In genomic region chr9:69180200-69180599, GRCh38 we compare ENCODE assay signal across 14 cellular contexts. TPM values are rescaled to one million over a fixed set of nuclear protein-coding genes. Genes with fewer than 3 reads are reported as not detected.
DNase-seq lines count a peak whose midpoint lies in the region; ATAC-seq, FAIRE-seq and TF ChIP-seq lines count a peak whose summit lies in the region.
"Had no signal": no experiment of that assay in that cellular context is flagged by ENCODE, and none has a peak within 500 bp of the region (broad histone marks: within the 10 kb centered on the region; RNA-seq: fewer than 3 reads in every experiment).

No MANE protein-coding gene starts in this region.

- H3K27me3 Mint-ChIP-seq in progenitor cell of endocrine pancreas (no peaks in the 10 kb centered on the region), neural progenitor cell (ENCODE audit: insufficient read depth, low read depth) (peaks cover 9% of the 10 kb centered on the region)

- POLR2A ChIA-PET in AG04450 (lab: Yijun Ruan, JAX) (interaction anchor here (0.6 to 0.8 kb wide), 2 partner anchors 18 to 125 kb away, joined by 6 read pairs; no protein-coding TSS in a partner anchor), Panc1 (lab: Charles Lee) (no interaction called here), endothelial cell of umbilical vein (lab: Charles Lee) (interaction anchor here (0.8 to 1.2 kb wide), 3 partner anchors 8 to 58 kb away, joined by 3 to 4 read pairs (median 3); no protein-coding TSS in a partner anchor)

- dilution Hi-C loops in endothelial cell of umbilical vein (cut with MboI; ENCODE audit: extremely low pct_ligation_motif_present, low sequenced_read_pairs): loop anchor here (10.0 kb wide), 1 partner anchor 115 kb away; no protein-coding TSS in a partner anchor

- H3K36me3 Mint-ChIP-seq in progenitor cell of endocrine pancreas (ENCODE audit: insufficient read depth): peaks cover 3% of the 10 kb centered on the region
- H3K36me3 Mint-ChIP-seq in neural progenitor cell: no peaks in the 10 kb centered on the region
- H3K36me3 Mint-ChIP-seq: CD8-positive, alpha-beta T cell; naive B cell had no signal

- intact Hi-C loops in Panc1 (cut with micrococcal nuclease; ENCODE audit: unreplicated experiment) (no loop called here), endothelial cell of umbilical vein (cut with micrococcal nuclease) (loop anchor here (1.0 kb wide), 4 partner anchors 9 to 83 kb away; no protein-coding TSS in a partner anchor), sciatic nerve (cut with DNase I) (no loop called here)

- H4K20me1 ChIP-seq in endothelial cell of umbilical vein (replicated peaks; ENCODE audit: control insufficient read depth, extremely low read depth, insufficient read depth, low read length): no peaks in the 10 kb centered on the region
- no peaks in the 10 kb centered on the region for H4K20me1 ChIP-seq in neural progenitor cell (ENCODE audit: low read depth)

- TF ChIP-seq POLR2A in endothelial cell of umbilical vein (IDR thresholded peaks at IDR 0.05; ENCODE audit: low read depth, low read length): no peak

- H3K9me3 Mint-ChIP-seq in progenitor cell of endocrine pancreas (ENCODE audit: low read depth): no peaks in the 10 kb centered on the region
- H3K9me3 Mint-ChIP-seq in neural progenitor cell: no peaks in the 10 kb centered on the region
- H3K9me3 Mint-ChIP-seq: CD8-positive, alpha-beta T cell; naive B cell; stimulated activated naive CD8-positive, alpha-beta T cell treated with anti-CD3 and anti-CD28 coated beads, Interleukin-15, Interleukin-2, amounts not matched to agents 100 ng/mL and 50 ng/mL, for 24 hours had no signal

- FAIRE-seq in endothelial cell of umbilical vein (lab: Jason Lieb, UNC): no peak

- no TSS peak for BruUV-seq in Panc1 (replicated peaks; lab: Mats Ljungman, UMichigan)
- BruUV-seq in endothelial cell of umbilical vein (replicated peaks; lab: Mats Ljungman, UMichigan): TSS peak; percentile 83

- peaks cover 69% of the 10 kb centered on the region for H3K4me1 Mint-ChIP-seq in progenitor cell of endocrine pancreas (ENCODE audit: low read depth)
- H3K4me1 Mint-ChIP-seq in neural progenitor cell: peaks cover 4% of the 10 kb centered on the region

- H3K9ac ChIP-seq in endothelial cell of umbilical vein (replicated peaks; ENCODE audit: extremely low read depth, insufficient read depth, low read length) (peak overlapping the region; percentile 79), neural progenitor cell (no peak overlapping the region)

- CTCF ChIA-PET in AG04450 (lab: Charles Lee) (interaction anchor here (0.6 to 3.2 kb wide), 7 partner anchors 12 to 144 kb away, joined by 3 to 42 read pairs (median 5); partner anchors contain the start of gene FXN), Panc1 (lab: Charles Lee) (interaction anchor here (1.4 kb wide), 1 partner anchor 12 kb away, joined by 13 read pairs; no protein-coding TSS in a partner anchor), endothelial cell of umbilical vein (lab: Charles Lee) (interaction anchor here (1.0 to 3.2 kb wide), 15 partner anchors 9 to 144 kb away, joined by 3 to 46 read pairs (median 5); partner anchors contain the start of gene FXN)

- H3K4me3 ChIP-seq in AG04450 (ENCODE audit: low read depth, low read length) (peak overlapping the region; percentile 10; the same call in 1 of the 2 replicates), Panc1 (ENCODE audit: low read depth in 2 of 2, low read length in 2 of 2) (peak overlapping the region in 1 of 2 experiments; percentile 30; a peak in 2 of 4 replicates), endothelial cell of umbilical vein (replicated peaks in 1 of 3; ENCODE audit: insufficient read depth in 1 of 3, low read depth in 1 of 3, low read length in 3 of 3) (peak overlapping the region in 1 of 3 experiments; percentile 36), neural progenitor cell (no peak overlapping the region)

- H3K9me1 ChIP-seq in endothelial cell of umbilical vein (replicated peaks; ENCODE audit: control insufficient read depth, extremely low read depth, insufficient read depth, low read length): no peaks in the 10 kb centered on the region

- H3K27me3 ChIP-seq in AG04450 (ENCODE audit: control insufficient read depth, insufficient read depth, low read length) (no peaks in the 10 kb centered on the region), Panc1 (ENCODE audit: control insufficient read depth, insufficient read depth, low read length) (no peaks in the 10 kb centered on the region), endothelial cell of umbilical vein (ENCODE audit: control insufficient read depth in 2 of 2, insufficient read depth in 2 of 2, low read length in 2 of 2) (no peaks in the 10 kb centered on the region), neural progenitor cell (peaks cover 9% of the 10 kb centered on the region)

- in situ Hi-C loops in Panc1 (cut with HindIII; ENCODE audit: low pct_unique_long_range_greater_than_20kb, low sequenced_read_pairs): no loop called here

- DNase-seq in AG04450 (ENCODE audit: low read depth, low spot score) (no peak), Panc1 (ENCODE audit: low read depth, low spot score) (no peak), endothelial cell of umbilical vein (ENCODE audit: low read depth, low spot score) (no peak), progenitor cell of endocrine pancreas (ENCODE audit: low spot score, unreplicated experiment) (no peak), sciatic nerve (ENCODE audit: low spot score) (no peak), midbrain (lab: John Stamatoyannopoulos, UW) (no peak), neural progenitor cell (ENCODE audit: low spot score) (no peak)
- DNase-seq: cortex of kidney, KG1, naive B cell, NCI-H2081 treated with DMSO at 0.1 percent for 48 hours had no signal

- peaks cover 1% of the 10 kb centered on the region for H3F3A ChIP-seq in neural progenitor cell (ENCODE audit: low read depth)

- peak; percentile 25 for ATAC-seq in Panc1
- no peak for ATAC-seq in GM19463 (IDR thresholded peaks at IDR 0.05; ENCODE audit: unreplicated experiment)
- ATAC-seq in sciatic nerve: no peak

- H3K27ac ChIP-seq in AG04450 (ENCODE audit: low read depth, low read length) (peak overlapping the region; percentile 70), Panc1 (ENCODE audit: low read length) (peak overlapping the region; percentile 73), endothelial cell of umbilical vein (ENCODE audit: insufficient read depth, low read depth, low read length) (peak overlapping the region; percentile 98), neural progenitor cell (no peak overlapping the region)

- H3K79me2 ChIP-seq in endothelial cell of umbilical vein (ENCODE audit: control insufficient read depth, insufficient read depth, low read length): peaks cover 89% of the 10 kb centered on the region
- peaks cover 7% of the 10 kb centered on the region for H3K79me2 ChIP-seq in neural progenitor cell (ENCODE audit: low read depth)

- TF ChIP-seq CTCF in AG04450 (IDR thresholded peaks at IDR 0.05; ENCODE audit: low read depth, low read length) (no peak), Panc1 (IDR thresholded peaks at IDR 0.05) (no peak), endothelial cell of umbilical vein (IDR thresholded peaks at IDR 0.05; ENCODE audit: extremely low read depth in 1 of 2, insufficient read depth in 1 of 2, low read depth in 1 of 2, low read length in 2 of 2) (no peak), progenitor cell of endocrine pancreas (IDR thresholded peaks at IDR 0.05; ENCODE audit: unreplicated experiment) (no peak), neural progenitor cell (IDR thresholded peaks at IDR 0.05) (no peak)

- H3K9me3 ChIP-seq in AG04450 (ENCODE audit: control insufficient read depth, insufficient read depth, low read length): no peaks in the 10 kb centered on the region
- H3K9me3 ChIP-seq in Panc1 (ENCODE audit: control insufficient read depth, insufficient read depth, low read depth, low read length): no peaks in the 10 kb centered on the region
- H3K9me3 ChIP-seq in endothelial cell of umbilical vein (replicated peaks; ENCODE audit: control insufficient read depth, insufficient read depth, low read length): no peaks in the 10 kb centered on the region
- H3K9me3 ChIP-seq in neural progenitor cell (ENCODE audit: low read depth): no peaks in the 10 kb centered on the region

- H3K4me2 ChIP-seq in endothelial cell of umbilical vein (ENCODE audit: insufficient read depth, low read length): peak overlapping the region; percentile 83
- no peak overlapping the region for H3K4me2 ChIP-seq in neural progenitor cell

- H3K27ac Mint-ChIP-seq in progenitor cell of endocrine pancreas (peak overlapping the region; percentile 85), neural progenitor cell (no peak overlapping the region)
- H3K27ac Mint-ChIP-seq: CD8-positive, alpha-beta T cell; naive B cell; stimulated activated naive CD8-positive, alpha-beta T cell treated with anti-CD3 and anti-CD28 coated beads, Interleukin-15, Interleukin-2, amounts not matched to agents 100 ng/mL and 50 ng/mL, for 24 hours had no signal

- H2AFZ ChIP-seq in endothelial cell of umbilical vein (ENCODE audit: low read depth, low read length): no peak overlapping the region
- H2AFZ ChIP-seq in neural progenitor cell (replicated peaks): no peak overlapping the region

- H3K36me3 ChIP-seq in Panc1 (ENCODE audit: control insufficient read depth, insufficient read depth, low read length) (no peaks in the 10 kb centered on the region), endothelial cell of umbilical vein (ENCODE audit: control insufficient read depth in 2 of 2, extremely low read depth in 1 of 2, insufficient read depth in 2 of 2, low read length in 2 of 2) (peaks cover 0 to 3% of the 10 kb centered on the region in 2 experiments), neural progenitor cell (no peaks in the 10 kb centered on the region)

- peaks cover 57% of the 10 kb centered on the region for H3K4me1 ChIP-seq in Panc1 (ENCODE audit: control insufficient read depth, insufficient read depth, low read length)
- H3K4me1 ChIP-seq in endothelial cell of umbilical vein (ENCODE audit: control insufficient read depth, extremely low read depth, insufficient read depth, low read length): peaks cover 56% of the 10 kb centered on the region
- peaks cover 5% of the 10 kb centered on the region for H3K4me1 ChIP-seq in neural progenitor cell

- H3K4me3 Mint-ChIP-seq in progenitor cell of endocrine pancreas (ENCODE audit: low read depth): no peak overlapping the region
- H3K4me3 Mint-ChIP-seq in neural progenitor cell: no peak overlapping the region
- H3K4me3 Mint-ChIP-seq: CD8-positive, alpha-beta T cell; naive B cell; stimulated activated naive CD8-positive, alpha-beta T cell treated with anti-CD3 and anti-CD28 coated beads, Interleukin-15, Interleukin-2, amounts not matched to agents 100 ng/mL and 50 ng/mL, for 24 hours had no signal

RNA-seq across cellular contexts. Expression of gene TJP2, which starts 6.1 kb away (rescaled TPM):
- polyA plus RNA-seq in AG04450 (2011; rRNA removed) (43.3 and 50.0 TPM in 2 replicates), endothelial cell of umbilical vein (75.2 and 83.0 TPM in 2 replicates)
- polyA minus RNA-seq in AG04450 (2011; rRNA and poly(A)+ RNA removed): 43.0 and 43.7 TPM in 2 replicates
- total RNA-seq in Panc1 (2021; ENCODE audit: unreplicated experiment) (40.2 TPM), endothelial cell of umbilical vein (167 and 168 TPM in 2 replicates), progenitor cell of endocrine pancreas (234 and 254 TPM in 2 replicates), sciatic nerve (129 TPM), neural progenitor cell (ENCODE audit: low replicate concordance) (35.5 and 60.6 TPM in 2 replicates)
- polyA plus RNA-seq in Panc1 (2012; ENCODE audit: insufficient read length): 19.7 TPM
- polyA plus RNA-seq in endothelial cell of umbilical vein (2011; cell fraction: cytosol; rRNA removed): 66.2 and 67.4 TPM in 2 replicates
- polyA plus RNA-seq in endothelial cell of umbilical vein (2011; cell fraction: nucleus; rRNA removed): 166 and 182 TPM in 2 replicates
- polyA plus RNA-seq in endothelial cell of umbilical vein (2012): 103 and 130 TPM in 2 replicates
- polyA minus RNA-seq in endothelial cell of umbilical vein: 125 and 131 TPM in 2 replicates
- 22.0 TPM for polyA minus RNA-seq in endothelial cell of umbilical vein (2011; cell fraction: cytosol; rRNA and poly(A)+ RNA removed)
- polyA minus RNA-seq in endothelial cell of umbilical vein (2011; cell fraction: nucleus; rRNA and poly(A)+ RNA removed): 133 and 134 TPM in 2 replicates
